In genomic region chr17:39461911-39462641, GRCh38 we compare ENCODE assay signal across 1 cellular context.
TF ChIP-seq lines count a peak whose summit lies in the region.

No MANE protein-coding gene starts in this region.

TF ChIP-seq in HepG2, 621 proteins besides CTCF, POLR2A, EP300 and RAD21 (continued from another document and continues in another):
- no peak for TF ChIP-seq ZNF687 (CRISPR knock-in tag; IDR thresholded peaks at IDR 0.05)
- TF ChIP-seq HOXA5 (CRISPR knock-in tag; IDR thresholded peaks at IDR 0.05): 0 out of 2 replicates have a peak, but pooled peaks have one; percentile 5
- no peak for TF ChIP-seq ZNF282 (IDR thresholded peaks at IDR 0.05; ENCODE audit: partially characterized antibody)
- TF ChIP-seq TERF1 (CRISPR knock-in tag; IDR thresholded peaks at IDR 0.05): no peak
- TF ChIP-seq ZNF276 (CRISPR knock-in tag; IDR thresholded peaks at IDR 0.05; ENCODE audit: low read depth): no peak
- no peak for TF ChIP-seq RBAK (CRISPR knock-in tag; IDR thresholded peaks at IDR 0.05)
- TF ChIP-seq ZNF556 (CRISPR knock-in tag; IDR thresholded peaks at IDR 0.05; ENCODE audit: borderline replicate concordance): no peak
- no peak for TF ChIP-seq TCF7L2 (IDR thresholded peaks at IDR 0.05; ENCODE audit: low read depth, low read length)
- TF ChIP-seq E2F2 (CRISPR knock-in tag; IDR thresholded peaks at IDR 0.05; ENCODE audit: borderline replicate concordance): no peak
- no peak for TF ChIP-seq KLF13 (CRISPR knock-in tag; IDR thresholded peaks at IDR 0.05)
- TF ChIP-seq ZNF749 (CRISPR knock-in tag; IDR thresholded peaks at IDR 0.05; ENCODE audit: borderline replicate concordance): no peak
- TF ChIP-seq ONECUT2 (CRISPR knock-in tag; IDR thresholded peaks at IDR 0.05): peak; percentile 37; the same call in 1 of the 2 replicates
- no peak for TF ChIP-seq ZNF574 (CRISPR knock-in tag; IDR thresholded peaks at IDR 0.05)
- no peak for TF ChIP-seq YY1 (IDR thresholded peaks at IDR 0.05; ENCODE audit: insufficient read depth, insufficient replicate concordance, low read depth, low read length)
- TF ChIP-seq NCOA5 (CRISPR knock-in tag; IDR thresholded peaks at IDR 0.05): no peak
- TF ChIP-seq SUZ12 (IDR thresholded peaks at IDR 0.05; ENCODE audit: low read depth, low read length): no peak
- TF ChIP-seq ZNF10 (CRISPR knock-in tag; IDR thresholded peaks at IDR 0.05; ENCODE audit: borderline replicate concordance, low read depth): no peak
- no peak for TF ChIP-seq NCOR1 (IDR thresholded peaks at IDR 0.05; ENCODE audit: borderline replicate concordance, low read length)
- no peak for TF ChIP-seq ZNF580 (CRISPR knock-in tag; IDR thresholded peaks at IDR 0.05; ENCODE audit: borderline replicate concordance, low read depth)
- no peak for TF ChIP-seq NFIB (CRISPR knock-in tag; IDR thresholded peaks at IDR 0.05; ENCODE audit: borderline replicate concordance)
- TF ChIP-seq LCORL (IDR thresholded peaks at IDR 0.05): no peak
- no peak for TF ChIP-seq LCORL (CRISPR knock-in tag; IDR thresholded peaks at IDR 0.05)
- TF ChIP-seq ZBTB10 (CRISPR knock-in tag; IDR thresholded peaks at IDR 0.05; ENCODE audit: borderline replicate concordance): no peak
- no peak for TF ChIP-seq CHD4 (IDR thresholded peaks at IDR 0.05; ENCODE audit: borderline replicate concordance, low read length)
- TF ChIP-seq NFRKB (IDR thresholded peaks at IDR 0.05): no peak
- TF ChIP-seq NR3C1 (CRISPR knock-in tag; IDR thresholded peaks at IDR 0.05): no peak
- TF ChIP-seq PITX1 (CRISPR knock-in tag; IDR thresholded peaks at IDR 0.05): 0 out of 2 replicates have a peak, but pooled peaks have one; percentile 23
- TF ChIP-seq ZNF343 (CRISPR knock-in tag; IDR thresholded peaks at IDR 0.05): no peak
- TF ChIP-seq ZNF275 (CRISPR knock-in tag; IDR thresholded peaks at IDR 0.05; ENCODE audit: borderline replicate concordance): no peak
- no peak for TF ChIP-seq MAFG (CRISPR knock-in tag; IDR thresholded peaks at IDR 0.05)
- TF ChIP-seq NRL (CRISPR knock-in tag; IDR thresholded peaks at IDR 0.05; ENCODE audit: borderline replicate concordance): no peak
- no peak for TF ChIP-seq PAX8 (CRISPR knock-in tag; IDR thresholded peaks at IDR 0.05; ENCODE audit: borderline replicate concordance)
- no peak for TF ChIP-seq FLYWCH1 (CRISPR knock-in tag; IDR thresholded peaks at IDR 0.05)
- no peak for TF ChIP-seq ERF (CRISPR knock-in tag; IDR thresholded peaks at IDR 0.05)
- no peak for TF ChIP-seq MTF1 (CRISPR knock-in tag; IDR thresholded peaks at IDR 0.05)
- TF ChIP-seq ZNF18 (CRISPR knock-in tag; IDR thresholded peaks at IDR 0.05; ENCODE audit: insufficient replicate concordance): peak; percentile 66
- no peak for TF ChIP-seq TFDP2 (CRISPR knock-in tag; IDR thresholded peaks at IDR 0.05)
- TF ChIP-seq SYNCRIP (IDR thresholded peaks at IDR 0.05; ENCODE audit: insufficient read depth, low read depth, low read length): no peak
- TF ChIP-seq ZNF878 (CRISPR knock-in tag; IDR thresholded peaks at IDR 0.05): no peak
- TF ChIP-seq PRPF4 (IDR thresholded peaks at IDR 0.05; ENCODE audit: low read depth, low read length, poor library complexity, severe bottlenecking): no peak
- TF ChIP-seq DRAP1 (CRISPR knock-in tag; IDR thresholded peaks at IDR 0.05): no peak
- no peak for TF ChIP-seq FOSL1 (CRISPR knock-in tag; IDR thresholded peaks at IDR 0.05; ENCODE audit: borderline replicate concordance)
- no peak for TF ChIP-seq HDAC1 (CRISPR knock-in tag; IDR thresholded peaks at IDR 0.05)
- 0 out of 2 replicates have a peak, but pooled peaks have one; percentile 2 for TF ChIP-seq HIVEP1 (CRISPR knock-in tag; IDR thresholded peaks at IDR 0.05)
- no peak for TF ChIP-seq PPARG (CRISPR knock-in tag; conservative IDR thresholded peaks at IDR 0.05)
- TF ChIP-seq GZF1 (CRISPR knock-in tag; IDR thresholded peaks at IDR 0.05): no peak
- no peak for TF ChIP-seq ZBTB21 (CRISPR knock-in tag; IDR thresholded peaks at IDR 0.05)
- TF ChIP-seq SCMH1 (CRISPR knock-in tag; IDR thresholded peaks at IDR 0.05; ENCODE audit: borderline replicate concordance): no peak
- 0 out of 2 replicates have a peak, but pooled peaks have one; percentile 8 for TF ChIP-seq ARHGAP35 (CRISPR knock-in tag; IDR thresholded peaks at IDR 0.05; ENCODE audit: borderline replicate concordance)
